Comparison of ENCODE assay signal across 8 cellular contexts in genomic region chr22:40525250-40525884, GRCh38.
DNase-seq lines count a peak whose midpoint lies in the region; ATAC-seq and TF ChIP-seq lines count a peak whose summit lies in the region.

No MANE protein-coding gene starts in this region.

- no TSS peak for BruUV-seq in PC-9 (replicated peaks; lab: Mats Ljungman, UMichigan)

- 30 to 35% (median 32%) methylated on average over 6 of the region's 6 CpGs for WGBS in spleen, 5 donors

- H3K27me3 ChIP-seq in PC-9 (ENCODE audit: insufficient read depth, low read depth): no peaks in the 10 kb centered on the region
- H3K27me3 ChIP-seq in spleen (replicated peaks in 1 of 7): no peaks in the 10 kb centered on the region

- intact Hi-C loops in PC-9 (cut with micrococcal nuclease; ENCODE audit: unreplicated experiment) (no loop called here), spleen (cut with DNase I; ENCODE audit: low total_unique reads) (loop anchor here (5.0 kb wide), 1 partner anchor 117 kb away; no protein-coding TSS in a partner anchor)

- POLR2A ChIA-PET in PC-9 (lab: Charles Lee; ENCODE audit: unreplicated experiment): interaction anchor here (0.9 kb wide), 1 partner anchor 109 kb away, joined by 3 read pairs; no protein-coding TSS in a partner anchor

- H3K36me3 ChIP-seq in PC-9 (ENCODE audit: low read depth): no peaks in the 10 kb centered on the region
- H3K36me3 ChIP-seq in spleen: peaks cover 0 to 5% (median 0%) of the 10 kb centered on the region in 6 donors

- H3K4me1 ChIP-seq in PC-9 (replicated peaks; ENCODE audit: insufficient read depth): peaks cover 28% of the 10 kb centered on the region
- peaks cover 0 to 43% (median 16%) of the 10 kb centered on the region in 6 donors for H3K4me1 ChIP-seq in spleen

- H3K27ac ChIP-seq in PC-9 (peak overlapping the region; percentile 16), spleen (no peak overlapping the region)

- H3K4me3 ChIP-seq in GM12865 (ENCODE audit: low read depth, low read length) (no peak overlapping the region), PC-9 (no peak overlapping the region), spleen (no peak overlapping the region)

- no peaks in the 10 kb centered on the region for H4K20me1 ChIP-seq in PC-9 (ENCODE audit: insufficient read depth)

- H3F3A ChIP-seq in PC-9 (ENCODE audit: insufficient read depth, low read depth): peaks cover 42% of the 10 kb centered on the region

- H3K79me2 ChIP-seq in PC-9 (ENCODE audit: low read depth): peaks cover 27% of the 10 kb centered on the region

- ATAC-seq in GM21737 (IDR thresholded peaks at IDR 0.05; ENCODE audit: unreplicated experiment): no peak

- H3K9me2 ChIP-seq in PC-9 (ENCODE audit: insufficient read depth): no peaks in the 10 kb centered on the region

- H2AFZ ChIP-seq in PC-9: no peak overlapping the region

- no peaks in the 10 kb centered on the region; the same call in 1 of the 2 replicates for H3K9me3 ChIP-seq in PC-9 (ENCODE audit: insufficient read depth, low read depth)
- no peaks in the 10 kb centered on the region for H3K9me3 ChIP-seq in spleen

- DNase-seq in GM12865 (ENCODE audit: low read depth) (peak; percentile 77), PC-9 (peak in 1 of 2 experiments; percentile 46), foreskin melanocyte (peak; percentile 45), spleen (peak; percentile 85), NCI-H226 (no peak), DMS153 (lab: John Stamatoyannopoulos, UW) (no peak)
- peak; percentile 48 to 60 for DNase-seq in activated T-helper 1 cell treated with anti-CD3 and anti-CD28 coated beads, Interleukin-2, amount 50 U/mL, for 16 hours (ENCODE audit: low read depth in 1 of 2, low spot score in 1 of 2)

- peak overlapping the region; percentile 29 for H3K4me2 ChIP-seq in PC-9

- no peak for TF ChIP-seq POLR2A in spleen (IDR thresholded peaks at IDR 0.05)

- TF ChIP-seq CTCF in GM12865 (IDR thresholded peaks at IDR 0.05; ENCODE audit: insufficient read depth, low read depth, low read length, missing control alignments): peak; percentile 63
- TF ChIP-seq CTCF in PC-9 (conservative IDR thresholded peaks at IDR 0.05): peak; percentile 86
- peak; percentile 51 to 89 (median 71) for TF ChIP-seq CTCF in spleen (IDR thresholded peaks at IDR 0.05 in 8 of 11, conservative IDR thresholded peaks at IDR 0.05 in 3 of 11)

- CTCF ChIA-PET in PC-9 (lab: Charles Lee): interaction anchor here (0.6 to 1.4 kb wide), 6 partner anchors 9 to 374 kb away, joined by 3 to 13 read pairs (median 4); no protein-coding TSS in a partner anchor

Comparison
In these comparisons a context has a peak if more than half of its experiments do, and no peak if none do; other contexts are left out.
1. DNase-seq: peak in GM12865 (single experiment), activated T-helper 1 cell treated with anti-CD3 and anti-CD28 coated beads, Interleukin-2, amount 50 U/mL, for 16 hours (2 of 2), foreskin melanocyte (single experiment) and spleen (single experiment); none in NCI-H226 (single experiment) and DMS153 (single experiment).
2. Peak in every context shown above with its lines, with median percentiles within 50 percentile points of each other: CTCF ChIP-seq.